In the genomic region with DNA sequence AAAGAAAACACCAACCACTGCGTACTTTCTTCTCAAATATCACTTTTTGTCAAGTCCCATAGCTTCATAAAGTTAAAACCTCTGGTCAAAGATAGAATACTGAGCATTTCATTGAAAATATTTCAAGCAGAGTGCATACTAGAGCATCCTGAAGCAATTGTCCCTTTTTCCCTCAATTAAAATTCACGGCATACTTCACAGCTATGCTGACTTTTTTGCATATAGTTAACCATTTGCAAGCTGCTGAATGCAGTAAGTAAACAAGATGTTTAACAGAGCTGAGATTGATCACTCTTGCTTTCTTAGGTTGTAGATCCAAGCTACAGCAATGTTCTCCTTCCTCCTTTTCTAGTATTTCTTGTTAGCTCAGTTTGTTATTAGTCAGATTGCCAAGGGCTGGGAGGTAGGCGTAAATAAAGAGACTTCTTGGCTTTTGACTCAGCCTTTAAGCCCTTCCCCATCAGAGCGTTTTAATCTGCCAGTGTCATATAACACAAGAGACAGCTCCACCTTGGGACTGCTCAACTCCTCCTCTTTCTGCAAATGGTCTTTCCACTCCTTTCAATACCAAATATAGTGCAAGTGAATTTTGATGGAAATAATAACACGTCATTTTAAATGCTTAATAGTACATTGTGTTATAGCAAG, we compare ENCODE assay signal across 8 cellular contexts. TPM values are rescaled to one million over a fixed set of nuclear protein-coding genes. Genes with fewer than 3 reads are reported as not detected.
A peak's percentile ranks its signal among the peaks of the same experiment; 100 is the strongest.
DNase-seq lines count a peak whose midpoint lies in the region; ATAC-seq and TF ChIP-seq lines count a peak whose summit lies in the region.

A gene with protein sequence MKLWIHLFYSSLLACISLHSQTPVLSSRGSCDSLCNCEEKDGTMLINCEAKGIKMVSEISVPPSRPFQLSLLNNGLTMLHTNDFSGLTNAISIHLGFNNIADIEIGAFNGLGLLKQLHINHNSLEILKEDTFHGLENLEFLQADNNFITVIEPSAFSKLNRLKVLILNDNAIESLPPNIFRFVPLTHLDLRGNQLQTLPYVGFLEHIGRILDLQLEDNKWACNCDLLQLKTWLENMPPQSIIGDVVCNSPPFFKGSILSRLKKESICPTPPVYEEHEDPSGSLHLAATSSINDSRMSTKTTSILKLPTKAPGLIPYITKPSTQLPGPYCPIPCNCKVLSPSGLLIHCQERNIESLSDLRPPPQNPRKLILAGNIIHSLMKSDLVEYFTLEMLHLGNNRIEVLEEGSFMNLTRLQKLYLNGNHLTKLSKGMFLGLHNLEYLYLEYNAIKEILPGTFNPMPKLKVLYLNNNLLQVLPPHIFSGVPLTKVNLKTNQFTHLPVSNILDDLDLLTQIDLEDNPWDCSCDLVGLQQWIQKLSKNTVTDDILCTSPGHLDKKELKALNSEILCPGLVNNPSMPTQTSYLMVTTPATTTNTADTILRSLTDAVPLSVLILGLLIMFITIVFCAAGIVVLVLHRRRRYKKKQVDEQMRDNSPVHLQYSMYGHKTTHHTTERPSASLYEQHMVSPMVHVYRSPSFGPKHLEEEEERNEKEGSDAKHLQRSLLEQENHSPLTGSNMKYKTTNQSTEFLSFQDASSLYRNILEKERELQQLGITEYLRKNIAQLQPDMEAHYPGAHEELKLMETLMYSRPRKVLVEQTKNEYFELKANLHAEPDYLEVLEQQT (minus strand): TSS at position 421 of the 648 bp plus-strand sequence. CDS start 2,911 bp downstream, outside the sequence.

- no peak within 1 kb of the TSS for H3K27ac ChIP-seq in breast epithelium
- no peak within 1 kb of the TSS for H3K27ac ChIP-seq in mucosa of rectum (ENCODE audit: low read depth in 2 of 2, low read length in 2 of 2)

- no peak for TF ChIP-seq CTCF in breast epithelium (IDR thresholded peaks at IDR 0.05)
- TF ChIP-seq CTCF in GM13977 (IDR thresholded peaks at IDR 0.05; ENCODE audit: extremely low read depth, insufficient read depth, missing control alignments): no peak
- no peak for TF ChIP-seq CTCF in GM10266 (IDR thresholded peaks at IDR 0.05; ENCODE audit: control insufficient read depth, insufficient read depth, low read depth, missing control alignments)

- no peaks in the 10 kb centered on the region for H3K27me3 ChIP-seq in breast epithelium
- H3K27me3 ChIP-seq in mucosa of rectum (ENCODE audit: control insufficient read depth in 2 of 2, insufficient read depth in 2 of 2, low read length in 2 of 2): no peaks in the 10 kb centered on the region

- TF ChIP-seq POLR2A in breast epithelium (IDR thresholded peaks at IDR 0.05): no peak

- in situ Hi-C loops in GM13977 (cut with MboI; ENCODE audit: low pct_unique_long_range_greater_than_20kb, low sequenced_read_pairs, unreplicated experiment): loop anchor here (10.0 kb wide), 1 partner anchor 904 kb away; no protein-coding TSS in a partner anchor

- H3K4me1 ChIP-seq in breast epithelium (no peaks in the 10 kb centered on the region), mucosa of rectum (ENCODE audit: control insufficient read depth in 2 of 2, insufficient read depth in 2 of 2, low read length in 2 of 2) (no peaks in the 10 kb centered on the region)

- peak within 1 kb of the TSS in 1 of 2 donors; percentile 8 for H3K9ac ChIP-seq in mucosa of rectum (ENCODE audit: low read depth in 1 of 2, low read length in 2 of 2)

- peak within 1 kb of the TSS in 2 of 3 donors; percentile 31 to 56 for H3K4me3 ChIP-seq in breast epithelium
- peak within 1 kb of the TSS; percentile 40 to 56 for H3K4me3 ChIP-seq in mucosa of rectum (ENCODE audit: low read length in 2 of 2)

- H3K36me3 ChIP-seq in breast epithelium (no peaks in the 10 kb centered on the region), mucosa of rectum (ENCODE audit: control insufficient read depth in 2 of 2, insufficient read depth in 2 of 2, low read length in 2 of 2) (no peaks in the 10 kb centered on the region)

- intact Hi-C loops in breast epithelium (cut with DNase I; ENCODE audit: low total_unique reads): no loop called here

- H3K9me3 ChIP-seq in breast epithelium (no peaks in the 10 kb centered on the region), mucosa of rectum (ENCODE audit: control insufficient read depth in 2 of 2, low read length in 2 of 2) (no peaks in the 10 kb centered on the region)

- peak; percentile 31 for DNase-seq in DMS153 treated with DMSO at 0.1 percent for 48 hours (lab: John Stamatoyannopoulos, UW; ENCODE audit: unreplicated experiment)
- peak; percentile 16 for DNase-seq in NCI-H2107 (lab: John Stamatoyannopoulos, UW)
- DNase-seq in breast epithelium (ENCODE audit: low spot score in 2 of 2): no peak
- DNase-seq in GM13977 (ENCODE audit: low spot score): no peak
- no peak for DNase-seq in GM10266 (ENCODE audit: extremely low spot score)

- ATAC-seq in HG02973 (IDR thresholded peaks at IDR 0.05; ENCODE audit: unreplicated experiment) (no peak), GM21737 (IDR thresholded peaks at IDR 0.05; ENCODE audit: unreplicated experiment) (no peak)

RNA-seq across cellular contexts. Expression of the gene that starts here (rescaled TPM):
- total RNA-seq in breast epithelium: 10 to 100 TPM in 1 of 3 donors, 1 to 10 TPM in 1, under 1 TPM in 1; under 0.01 to 19.0 (median 7.9) TPM

Comparison
In these comparisons a context has a peak if more than half of its experiments do, and no peak if none do; other contexts are left out.
1. DNase-seq: peak in DMS153 treated with DMSO at 0.1 percent for 48 hours (single experiment) and NCI-H2107 (single experiment); none in breast epithelium (0 of 2), GM13977 (single experiment) and GM10266 (single experiment).